35 cellular contexts compared by ENCODE assay signal in genomic region chr10:34654211-34654610, GRCh38.
"Had no signal": no experiment of that assay in that cellular context is flagged by ENCODE, and none has a peak within 500 bp of the region (broad histone marks: within the 10 kb centered on the region; RNA-seq: fewer than 3 reads in every experiment).

No MANE protein-coding gene starts in this region.

- DNase-seq: activated CD4-positive, alpha-beta memory T cell treated with anti-CD3 and anti-CD28 coated beads for 36 hours; activated CD4-positive, alpha-beta T cell treated with anti-CD3 and anti-CD28 coated beads for 36 hours; activated CD4-positive, alpha-beta T cell treated with anti-CD3 and anti-CD28 coated beads, Interleukin-2, amount 10 ng/mL, durations not matched to agents 24 days and 14 days; activated CD4-positive, CD25-positive, alpha-beta regulatory T cell; activated CD4-positive, CD25-positive, alpha-beta regulatory T cell treated with anti-CD3 and anti-CD28 coated beads, Interleukin-2, amount 50 U/mL, for 72 hours; activated CD8-positive, alpha-beta memory T cell treated with anti-CD3 and anti-CD28 coated beads, Interleukin-2, amount 10 ng/mL, durations not matched to agents 7 days and 5 days; activated CD8-positive, alpha-beta memory T cell treated with anti-CD3 and anti-CD28 coated beads, Interleukin-2, amount 50 U/mL, for 4 hours; activated CD8-positive, alpha-beta T cell treated with anti-CD3 and anti-CD28 coated beads, Interleukin-2, amount 10 ng/mL, durations not matched to agents 7 days and 5 days; activated effector memory CD4-positive, alpha-beta T cell treated with anti-CD3 and anti-CD28 coated beads, Interleukin-2, amount 50 U/mL, for 16 hours; activated naive CD4-positive, alpha-beta T cell treated with anti-CD3 and anti-CD28 coated beads for 36 hours; activated naive CD8-positive, alpha-beta T cell treated with anti-CD3 and anti-CD28 coated beads for 36 hours; activated naive CD8-positive, alpha-beta T cell treated with anti-CD3 and anti-CD28 coated beads, Interleukin-2, amount 50 U/mL, for 24 hours; activated T-cell treated with anti-CD3 and anti-CD28 coated beads, Interleukin-2, amount 50 U/mL, for 1 hour; activated T-cell treated with anti-CD3 and anti-CD28 coated beads, Interleukin-2, amount 50 U/mL, for 48 hours; adrenal gland; amygdala; aorta; body of pancreas; caudate nucleus; cortex of kidney; dermis blood vessel endothelial cell; effector CD8-positive, alpha-beta T cell; erythroblast; foreskin keratinocyte; gastrocnemius medialis; glutamatergic neuron; T-helper 1 cell; T-helper 17 cell; T1000; WERI-Rb-1 had no signal

- H3K9me3 Mint-ChIP-seq: activated CD4-positive, alpha-beta memory T cell treated with anti-CD3 and anti-CD28 coated beads for 36 hours; activated CD4-positive, alpha-beta T cell treated with anti-CD3 and anti-CD28 coated beads, Interleukin-2, amount 10 ng/mL, durations not matched to agents 24 days and 14 days; activated naive CD4-positive, alpha-beta T cell treated with anti-CD3 and anti-CD28 coated beads for 36 hours; activated naive CD4-positive, alpha-beta T cell treated with anti-CD3 and anti-CD28 coated beads, Interleukin-2, amount 50 U/mL, for 24 hours; activated naive CD8-positive, alpha-beta T cell treated with anti-CD3 and anti-CD28 coated beads for 36 hours; activated naive CD8-positive, alpha-beta T cell treated with anti-CD3 and anti-CD28 coated beads, Interleukin-2, amount 50 U/mL, for 24 hours; activated T-helper 1 cell treated with anti-CD3 and anti-CD28 coated beads, Interleukin-12 subunit alpha, Interleukin-12 subunit beta, Interleukin-2, Interleukin-4 antibody, amounts not matched to agents 30 ng/mL and 10 ng/mL and 1 ng/mL, durations not matched to agents 14 hours and 24 hours and 36 hours; activated T-helper 2 cell treated with anti-CD3 and anti-CD28 coated beads, Interferon-gamma antibody, Interleukin-2, Interleukin-4, amounts not matched to agents 10 μg/mL and 5 μg/mL and 100 μg/mL, durations not matched to agents 14 hours and 24 hours and 36 hours; T-helper 2 cell treated with Interferon-gamma antibody and Interleukin-4, amounts not matched to agents 5 μg/mL and 100 μg/mL, for 36 hours had no signal

- H3K27me3 Mint-ChIP-seq: activated CD4-positive, alpha-beta T cell treated with anti-CD3 and anti-CD28 coated beads, Interleukin-2, amount 10 ng/mL, durations not matched to agents 24 days and 14 days; activated naive CD8-positive, alpha-beta T cell treated with anti-CD3 and anti-CD28 coated beads for 36 hours had no signal

- H3K36me3 ChIP-seq: adrenal gland, esophagus muscularis mucosa, gastrocnemius medialis, WERI-Rb-1 had no signal

- H3K27ac Mint-ChIP-seq: activated CD4-positive, alpha-beta memory T cell treated with anti-CD3 and anti-CD28 coated beads for 36 hours; activated CD4-positive, alpha-beta T cell treated with anti-CD3 and anti-CD28 coated beads for 36 hours; activated CD4-positive, alpha-beta T cell treated with anti-CD3 and anti-CD28 coated beads, Interleukin-2, amount 10 ng/mL, durations not matched to agents 24 days and 14 days; activated CD8-positive, alpha-beta memory T cell treated with anti-CD3 and anti-CD28 coated beads, Interleukin-2, amount 10 ng/mL, durations not matched to agents 7 days and 5 days; activated CD8-positive, alpha-beta T cell treated with anti-CD3 and anti-CD28 coated beads, Interleukin-2, amount 10 ng/mL, durations not matched to agents 7 days and 5 days; activated naive CD4-positive, alpha-beta T cell treated with anti-CD3 and anti-CD28 coated beads for 36 hours; activated naive CD4-positive, alpha-beta T cell treated with anti-CD3 and anti-CD28 coated beads, Interleukin-2, amount 50 U/mL, for 24 hours; activated naive CD8-positive, alpha-beta T cell treated with anti-CD3 and anti-CD28 coated beads for 36 hours; activated naive CD8-positive, alpha-beta T cell treated with anti-CD3 and anti-CD28 coated beads, Interleukin-2, amount 50 U/mL, for 24 hours; activated T-helper 1 cell treated with anti-CD3 and anti-CD28 coated beads, Interleukin-12 subunit alpha, Interleukin-12 subunit beta, Interleukin-2, Interleukin-4 antibody, amounts not matched to agents 30 ng/mL and 10 ng/mL and 1 ng/mL, durations not matched to agents 14 hours and 24 hours and 36 hours; activated T-helper 2 cell treated with anti-CD3 and anti-CD28 coated beads, Interferon-gamma antibody, Interleukin-2, Interleukin-4, amounts not matched to agents 10 μg/mL and 5 μg/mL and 100 μg/mL, durations not matched to agents 14 hours and 24 hours and 36 hours; T-helper 17 cell; T-helper 2 cell treated with Interferon-gamma antibody and Interleukin-4, amounts not matched to agents 5 μg/mL and 100 μg/mL, for 36 hours had no signal

- H3K4me1 Mint-ChIP-seq: activated CD4-positive, alpha-beta T cell treated with anti-CD3 and anti-CD28 coated beads for 36 hours; activated CD4-positive, alpha-beta T cell treated with anti-CD3 and anti-CD28 coated beads, Interleukin-2, amount 10 ng/mL, durations not matched to agents 24 days and 14 days; activated CD8-positive, alpha-beta memory T cell treated with anti-CD3 and anti-CD28 coated beads, Interleukin-2, amount 10 ng/mL, durations not matched to agents 7 days and 5 days; activated naive CD4-positive, alpha-beta T cell treated with anti-CD3 and anti-CD28 coated beads, Interleukin-2, amount 50 U/mL, for 24 hours; activated naive CD8-positive, alpha-beta T cell treated with anti-CD3 and anti-CD28 coated beads, Interleukin-2, amount 50 U/mL, for 24 hours had no signal

- H3K4me3 ChIP-seq: adrenal gland, body of pancreas, esophagus muscularis mucosa, gastrocnemius medialis had no signal

- H3K36me3 Mint-ChIP-seq: activated CD4-positive, alpha-beta memory T cell treated with anti-CD3 and anti-CD28 coated beads for 36 hours; activated CD8-positive, alpha-beta memory T cell treated with anti-CD3 and anti-CD28 coated beads, Interleukin-2, amount 10 ng/mL, durations not matched to agents 7 days and 5 days; activated naive CD4-positive, alpha-beta T cell treated with anti-CD3 and anti-CD28 coated beads, Interleukin-2, amount 50 U/mL, for 24 hours; activated naive CD8-positive, alpha-beta T cell treated with anti-CD3 and anti-CD28 coated beads for 36 hours had no signal

- H3K27ac ChIP-seq: adrenal gland, body of pancreas, esophagus muscularis mucosa, foreskin keratinocyte, gastrocnemius medialis, WERI-Rb-1 had no signal

- H3K4me3 Mint-ChIP-seq: activated CD4-positive, alpha-beta memory T cell treated with anti-CD3 and anti-CD28 coated beads for 36 hours; activated CD4-positive, alpha-beta T cell treated with anti-CD3 and anti-CD28 coated beads for 36 hours; activated CD4-positive, alpha-beta T cell treated with anti-CD3 and anti-CD28 coated beads, Interleukin-2, amount 10 ng/mL, durations not matched to agents 24 days and 14 days; activated CD8-positive, alpha-beta memory T cell treated with anti-CD3 and anti-CD28 coated beads, Interleukin-2, amount 10 ng/mL, durations not matched to agents 7 days and 5 days; activated CD8-positive, alpha-beta T cell treated with anti-CD3 and anti-CD28 coated beads, Interleukin-2, amount 10 ng/mL, durations not matched to agents 7 days and 5 days; activated naive CD4-positive, alpha-beta T cell treated with anti-CD3 and anti-CD28 coated beads for 36 hours; activated naive CD4-positive, alpha-beta T cell treated with anti-CD3 and anti-CD28 coated beads, Interleukin-2, amount 50 U/mL, for 24 hours; activated naive CD8-positive, alpha-beta T cell treated with anti-CD3 and anti-CD28 coated beads for 36 hours; activated naive CD8-positive, alpha-beta T cell treated with anti-CD3 and anti-CD28 coated beads, Interleukin-2, amount 50 U/mL, for 24 hours; activated T-helper 1 cell treated with anti-CD3 and anti-CD28 coated beads, Interleukin-12 subunit alpha, Interleukin-12 subunit beta, Interleukin-2, Interleukin-4 antibody, amounts not matched to agents 30 ng/mL and 10 ng/mL and 1 ng/mL, durations not matched to agents 14 hours and 24 hours and 36 hours; T-helper 17 cell; T-helper 2 cell treated with Interferon-gamma antibody and Interleukin-4, amounts not matched to agents 5 μg/mL and 100 μg/mL, for 36 hours had no signal

- H3K9me3 ChIP-seq: adrenal gland, body of pancreas, esophagus muscularis mucosa, gastrocnemius medialis had no signal

- H3K27me3 ChIP-seq: adrenal gland, body of pancreas, esophagus muscularis mucosa, foreskin keratinocyte, gastrocnemius medialis had no signal

- ATAC-seq: activated CD4-positive, alpha-beta T cell treated with anti-CD3 and anti-CD28 coated beads for 36 hours; activated CD8-positive, alpha-beta memory T cell treated with anti-CD3 and anti-CD28 coated beads, Interleukin-2, amount 10 ng/mL, durations not matched to agents 7 days and 5 days; activated CD8-positive, alpha-beta T cell treated with anti-CD3 and anti-CD28 coated beads, Interleukin-2, amount 10 ng/mL, durations not matched to agents 7 days and 5 days; activated naive CD8-positive, alpha-beta T cell treated with anti-CD3 and anti-CD28 coated beads, Interleukin-2, amount 50 U/mL, for 24 hours; body of pancreas; foreskin keratinocyte; gastrocnemius medialis; T-helper 17 cell had no signal
